19 cellular contexts compared by ENCODE assay signal in the genomic region with DNA sequence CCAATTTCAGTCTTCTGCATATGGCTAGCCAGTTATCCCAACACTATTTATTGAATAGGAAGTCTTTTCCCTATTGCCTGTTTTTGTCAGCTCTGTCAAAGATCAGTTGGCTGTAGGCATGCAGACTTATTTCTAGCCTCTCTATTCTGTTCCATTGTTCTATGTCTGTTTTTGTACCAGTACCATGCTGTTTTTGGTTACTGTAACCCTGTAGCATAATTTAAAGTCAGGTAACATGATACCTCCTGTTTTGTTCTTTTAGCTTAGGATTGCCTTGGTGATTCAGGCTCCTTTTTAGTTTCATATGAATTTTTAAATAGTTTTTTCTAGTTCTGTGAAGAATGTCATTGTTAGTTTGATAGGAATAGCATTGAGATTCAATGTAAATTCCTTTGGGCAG.
"Had no signal": no experiment of that assay in that cellular context is flagged by ENCODE, and none has a peak within 500 bp of the region (broad histone marks: within the 10 kb centered on the region; RNA-seq: fewer than 3 reads in every experiment).

No MANE protein-coding gene starts in this region.

- H3K36me3 ChIP-seq: cardiac muscle cell, pancreas, right lobe of liver, stomach, vagina had no signal

- H3K27me3 Mint-ChIP-seq: activated B cell treated with CpG ODN at 0.5 μM for 24 hours; activated CD4-positive, alpha-beta memory T cell treated with anti-CD3 and anti-CD28 coated beads for 36 hours had no signal

- H3K36me3 Mint-ChIP-seq: activated CD4-positive, alpha-beta memory T cell treated with anti-CD3 and anti-CD28 coated beads for 36 hours; activated naive CD4-positive, alpha-beta T cell treated with anti-CD3 and anti-CD28 coated beads, Interleukin-2, amount 50 U/mL, for 72 hours; naive thymus-derived CD8-positive, alpha-beta T cell; stimulated activated effector memory CD8-positive, alpha-beta T cell treated with anti-CD3 and anti-CD28 coated beads, Interleukin-12 subunit alpha, Interleukin-12 subunit beta, amount 100 ng/mL, for 72 hours had no signal

- H3K27ac Mint-ChIP-seq: activated B cell treated with CpG ODN at 0.5 μM for 24 hours; activated CD4-positive, alpha-beta memory T cell treated with anti-CD3 and anti-CD28 coated beads for 36 hours; activated naive CD4-positive, alpha-beta T cell treated with anti-CD3 and anti-CD28 coated beads, Interleukin-2, amount 50 U/mL, for 72 hours; activated T-helper 1 cell treated with anti-CD3 and anti-CD28 coated beads, Interleukin-12 subunit alpha, Interleukin-12 subunit beta, Interleukin-2, Interleukin-4 antibody, amounts not matched to agents 30 ng/mL and 10 ng/mL and 1 ng/mL, durations not matched to agents 14 hours and 24 hours and 36 hours; effector memory CD8-positive, alpha-beta T cell; naive thymus-derived CD8-positive, alpha-beta T cell; stimulated activated effector memory CD8-positive, alpha-beta T cell treated with anti-CD3 and anti-CD28 coated beads, Interleukin-12 subunit alpha, Interleukin-12 subunit beta, amount 100 ng/mL, for 72 hours had no signal

- H3K9me3 ChIP-seq: pancreas, right lobe of liver, stomach, vagina had no signal

- H3K4me3 ChIP-seq: cardiac muscle cell, pancreas, right lobe of liver, stomach, vagina had no signal

- H3K4me3 Mint-ChIP-seq: activated B cell treated with CpG ODN at 0.5 μM for 24 hours; activated CD4-positive, alpha-beta memory T cell treated with anti-CD3 and anti-CD28 coated beads for 36 hours; activated T-helper 1 cell treated with anti-CD3 and anti-CD28 coated beads, Interleukin-12 subunit alpha, Interleukin-12 subunit beta, Interleukin-2, Interleukin-4 antibody, amounts not matched to agents 30 ng/mL and 10 ng/mL and 1 ng/mL, durations not matched to agents 14 hours and 24 hours and 36 hours; effector memory CD8-positive, alpha-beta T cell; naive thymus-derived CD8-positive, alpha-beta T cell; stimulated activated effector memory CD8-positive, alpha-beta T cell treated with anti-CD3 and anti-CD28 coated beads, Interleukin-12 subunit alpha, Interleukin-12 subunit beta, amount 100 ng/mL, for 72 hours had no signal

- ATAC-seq: activated naive CD4-positive, alpha-beta T cell treated with anti-CD3 and anti-CD28 coated beads, Interleukin-2, amount 50 U/mL, for 72 hours; effector memory CD8-positive, alpha-beta T cell; naive thymus-derived CD8-positive, alpha-beta T cell; pancreas; right lobe of liver; stimulated activated effector memory CD8-positive, alpha-beta T cell treated with anti-CD3 and anti-CD28 coated beads, Interleukin-12 subunit alpha, Interleukin-12 subunit beta, amount 100 ng/mL, for 72 hours had no signal

- DNase-seq: activated B cell treated with CpG ODN at 0.5 μM for 24 hours; activated CD4-positive, alpha-beta memory T cell treated with anti-CD3 and anti-CD28 coated beads for 36 hours; activated CD4-positive, alpha-beta T cell treated with anti-CD3 and anti-CD28 coated beads for 4 hours; activated gamma-delta T cell treated with Interleukin-2 at 50 U/mL for 16 hours; activated T-cell treated with anti-CD3 and anti-CD28 coated beads for 4 hours; dermis blood vessel endothelial cell; effector memory CD8-positive, alpha-beta T cell; foreskin fibroblast; naive thymus-derived CD8-positive, alpha-beta T cell; pancreas; right lobe of liver; stimulated activated CD4-positive, alpha-beta T cell treated with anti-CD3 and anti-CD28 coated beads, Interleukin-4, amount 100 ng/mL, for 24 hours; stomach; trophoblast cell had no signal

- H3K27me3 ChIP-seq: cardiac muscle cell, pancreas, right lobe of liver, stomach, vagina had no signal

- H3K4me1 Mint-ChIP-seq: activated B cell treated with CpG ODN at 0.5 μM for 24 hours; naive thymus-derived CD8-positive, alpha-beta T cell; stimulated activated effector memory CD8-positive, alpha-beta T cell treated with anti-CD3 and anti-CD28 coated beads, Interleukin-12 subunit alpha, Interleukin-12 subunit beta, amount 100 ng/mL, for 72 hours had no signal

- H3K4me1 ChIP-seq: right lobe of liver, stomach, vagina had no signal

- H3K27ac ChIP-seq: cardiac muscle cell, pancreas, right lobe of liver, stomach, vagina had no signal

- H3K9me3 Mint-ChIP-seq: activated B cell treated with CpG ODN at 0.5 μM for 24 hours; activated CD4-positive, alpha-beta memory T cell treated with anti-CD3 and anti-CD28 coated beads for 36 hours; activated naive CD4-positive, alpha-beta T cell treated with anti-CD3 and anti-CD28 coated beads, Interleukin-2, amount 50 U/mL, for 72 hours; activated T-helper 1 cell treated with anti-CD3 and anti-CD28 coated beads, Interleukin-12 subunit alpha, Interleukin-12 subunit beta, Interleukin-2, Interleukin-4 antibody, amounts not matched to agents 30 ng/mL and 10 ng/mL and 1 ng/mL, durations not matched to agents 14 hours and 24 hours and 36 hours; effector memory CD8-positive, alpha-beta T cell; naive thymus-derived CD8-positive, alpha-beta T cell; stimulated activated effector memory CD8-positive, alpha-beta T cell treated with anti-CD3 and anti-CD28 coated beads, Interleukin-12 subunit alpha, Interleukin-12 subunit beta, amount 100 ng/mL, for 72 hours had no signal
